Comparison of ENCODE assay signal across 32 cellular contexts in genomic region chr6:135036731-135037420, GRCh38. TPM values are rescaled to one million over a fixed set of nuclear protein-coding genes. Genes with fewer than 3 reads are reported as not detected.
DNase-seq lines count a peak whose midpoint lies in the region; ATAC-seq and TF ChIP-seq lines count a peak whose summit lies in the region.
"Had no signal": no experiment of that assay in that cellular context is flagged by ENCODE, and none has a peak within 500 bp of the region (broad histone marks: within the 10 kb centered on the region; RNA-seq: fewer than 3 reads in every experiment).

No MANE protein-coding gene starts in this region.

- no peak overlapping the region for H3K4me3 ChIP-seq in CD4-positive, CD25-positive, alpha-beta regulatory T cell (ENCODE audit: low read depth, low read length)
- H3K4me3 ChIP-seq in liver (ENCODE audit: low read depth in 1 of 3, low read length in 3 of 3): no peak overlapping the region
- H3K4me3 ChIP-seq in brain microvascular endothelial cell (ENCODE audit: low read depth, low read length): no peak overlapping the region
- H3K4me3 ChIP-seq: BLaER1 treated with 17β-estradiol and CSF1 and Interleukin-3, amounts not matched to agents 10 nM and 100 nM; colonic mucosa; prostate gland; sigmoid colon had no signal

- TF ChIP-seq RAD21 in liver (IDR thresholded peaks at IDR 0.05): peak in 1 of 2 donors; percentile 8

- no peaks in the 10 kb centered on the region for H3K9me3 ChIP-seq in CD4-positive, CD25-positive, alpha-beta regulatory T cell (ENCODE audit: control insufficient read depth in 2 of 2, low read length in 2 of 2)
- H3K9me3 ChIP-seq in CD4-positive, alpha-beta T cell (ENCODE audit: control insufficient read depth, low read length): no peaks in the 10 kb centered on the region
- H3K9me3 ChIP-seq in liver (ENCODE audit: control insufficient read depth in 4 of 4, low read length in 3 of 4): no peaks in the 10 kb centered on the region
- H3K9me3 ChIP-seq: colonic mucosa, prostate gland, sigmoid colon, SK-N-SH had no signal

- H3K4me3 Mint-ChIP-seq in CD4-positive, CD25-positive, alpha-beta regulatory T cell: no peak overlapping the region
- H3K4me3 Mint-ChIP-seq in CD4-positive, alpha-beta T cell: no peak overlapping the region
- H3K4me3 Mint-ChIP-seq in activated CD8-positive, alpha-beta T cell treated with anti-CD3 and anti-CD28 coated beads, Interleukin-2, amount 10 ng/mL, durations not matched to agents 7 days and 5 days: no peak overlapping the region
- H3K4me3 Mint-ChIP-seq: type B pancreatic cell had no signal

- H3K27ac Mint-ChIP-seq in CD4-positive, CD25-positive, alpha-beta regulatory T cell: peak overlapping the region; percentile 9 to 81 (median 32)
- peak overlapping the region; percentile 56 for H3K27ac Mint-ChIP-seq in CD4-positive, alpha-beta T cell
- H3K27ac Mint-ChIP-seq in activated CD8-positive, alpha-beta T cell treated with anti-CD3 and anti-CD28 coated beads, Interleukin-2, amount 10 ng/mL, durations not matched to agents 7 days and 5 days: peak overlapping the region; percentile 10
- H3K27ac Mint-ChIP-seq: type B pancreatic cell had no signal

- H3K4me1 ChIP-seq in CD4-positive, CD25-positive, alpha-beta regulatory T cell (ENCODE audit: control insufficient read depth, insufficient read depth, low read length, poor library complexity, severe bottlenecking): peaks cover 2% of the 10 kb centered on the region
- H3K4me1 ChIP-seq in liver (ENCODE audit: control insufficient read depth in 4 of 4, insufficient read depth in 4 of 4, low read length in 3 of 4): peaks cover 5 to 32% (median 23%) of the 10 kb centered on the region in 4 donors
- H3K4me1 ChIP-seq: BLaER1 treated with 17β-estradiol and CSF1 and Interleukin-3, amounts not matched to agents 10 nM and 100 nM; colonic mucosa; prostate gland; sigmoid colon had no signal

- H3K9ac ChIP-seq in liver (ENCODE audit: low read depth in 1 of 2, low read length in 2 of 2): no peak overlapping the region
- H3K9ac ChIP-seq: BLaER1 treated with 17β-estradiol and CSF1 and Interleukin-3, amounts not matched to agents 10 nM and 100 nM; KMS-11; SK-N-SH had no signal

- peaks cover 52% of the 10 kb centered on the region for H3K36me3 ChIP-seq in CD4-positive, CD25-positive, alpha-beta regulatory T cell (ENCODE audit: control insufficient read depth, insufficient read depth, low read length)
- H3K36me3 ChIP-seq in liver (ENCODE audit: control insufficient read depth in 4 of 4, insufficient read depth in 3 of 4, low read depth in 1 of 4, low read length in 3 of 4) (peaks cover 0 to 5% (median 3%) of the 10 kb centered on the region in 4 donors), brain microvascular endothelial cell (replicated peaks) (peaks cover 5% of the 10 kb centered on the region)
- H3K36me3 ChIP-seq: colonic mucosa, prostate gland had no signal

- no peaks in the 10 kb centered on the region for H3K27me3 Mint-ChIP-seq in CD4-positive, CD25-positive, alpha-beta regulatory T cell
- H3K27me3 Mint-ChIP-seq in CD4-positive, alpha-beta T cell: no peaks in the 10 kb centered on the region
- H3K27me3 Mint-ChIP-seq in activated CD8-positive, alpha-beta T cell treated with anti-CD3 and anti-CD28 coated beads, Interleukin-2, amount 10 ng/mL, durations not matched to agents 7 days and 5 days (ENCODE audit: low read depth): no peaks in the 10 kb centered on the region
- H3K27me3 Mint-ChIP-seq: type B pancreatic cell had no signal

- 38% methylated on average over 5 of the region's 5 CpGs for WGBS in liver

- in situ Hi-C loops in brain microvascular endothelial cell (cut with HindIII; ENCODE audit: low pct_ligation_motif_present, low sequenced_read_pairs): no loop called here

- DNase-seq in CD4-positive, CD25-positive, alpha-beta regulatory T cell: no peak
- DNase-seq in CD4-positive, alpha-beta T cell: no peak
- DNase-seq in activated CD8-positive, alpha-beta T cell treated with anti-CD3 and anti-CD28 coated beads, Interleukin-2, amount 10 ng/mL, durations not matched to agents 7 days and 5 days: no peak
- no peak for DNase-seq in brain microvascular endothelial cell
- DNase-seq in effector CD4-positive, alpha-beta T cell: no peak
- DNase-seq: activated CD4-positive, alpha-beta T cell treated with anti-CD3 and anti-CD28 coated beads for 48 hours; activated naive CD4-positive, alpha-beta T cell treated with Interleukin-2 at 50 U/mL for 16 hours; activated T-cell treated with anti-CD3 and anti-CD28 coated beads, Interleukin-2, amount 50 U/mL, for 1 hour; anterior cingulate cortex; Calu3; colonic mucosa; DMS79 treated with DMSO at 0.1 percent for 48 hours; effector memory CD4-positive, alpha-beta T cell; GF-D8; HCEC 1CT; left colon; MM.1S; NCI-H1105 treated with DMSO at 0.1 percent for 48 hours; NCI-H187 treated with DMSO at 0.1 percent for 48 hours; NCI-H526; PC-3; sigmoid colon; SK-N-SH; stimulated activated CD4-positive, alpha-beta T cell treated with anti-CD3 and anti-CD28 coated beads, Interleukin-12 subunit alpha, Interleukin-12 subunit beta, amount 100 ng/mL, for 4 hours; stimulated activated CD4-positive, alpha-beta T cell treated with anti-CD3 and anti-CD28 coated beads, Interleukin-4, amount 100 ng/mL, for 24 hours had no signal

- POLR2A ChIA-PET in CD4-positive, alpha-beta T cell (lab: Charles Lee): interaction anchor here (2.3 kb wide), 1 partner anchor 18 kb away, joined by 5 read pairs; the partner anchor contains the start of gene HBS1L
- POLR2A ChIA-PET in activated CD8-positive, alpha-beta T cell treated with anti-CD3 and anti-CD28 coated beads, Interleukin-2, amount 10 ng/mL, durations not matched to agents 7 days and 5 days (lab: Charles Lee): no interaction called here

- CTCF ChIA-PET in CD4-positive, alpha-beta T cell (lab: Charles Lee): no interaction called here
- CTCF ChIA-PET in activated CD8-positive, alpha-beta T cell treated with anti-CD3 and anti-CD28 coated beads, Interleukin-2, amount 10 ng/mL, durations not matched to agents 7 days and 5 days (lab: Charles Lee): interaction anchor here (0.7 to 1.4 kb wide), 3 partner anchors 9 to 387 kb away, joined by 3 read pairs; no protein-coding TSS in a partner anchor

- H3K9me3 Mint-ChIP-seq in CD4-positive, CD25-positive, alpha-beta regulatory T cell: no peaks in the 10 kb centered on the region
- H3K9me3 Mint-ChIP-seq in CD4-positive, alpha-beta T cell: no peaks in the 10 kb centered on the region
- no peaks in the 10 kb centered on the region for H3K9me3 Mint-ChIP-seq in activated CD8-positive, alpha-beta T cell treated with anti-CD3 and anti-CD28 coated beads, Interleukin-2, amount 10 ng/mL, durations not matched to agents 7 days and 5 days (ENCODE audit: insufficient read depth)
- H3K9me3 Mint-ChIP-seq: type B pancreatic cell had no signal

- H3K4me1 Mint-ChIP-seq in CD4-positive, CD25-positive, alpha-beta regulatory T cell: peaks cover 29 to 55% (median 34%) of the 10 kb centered on the region in 4 donors
- peaks cover 47% of the 10 kb centered on the region for H3K4me1 Mint-ChIP-seq in CD4-positive, alpha-beta T cell (ENCODE audit: low read depth)
- H3K4me1 Mint-ChIP-seq in activated CD8-positive, alpha-beta T cell treated with anti-CD3 and anti-CD28 coated beads, Interleukin-2, amount 10 ng/mL, durations not matched to agents 7 days and 5 days (ENCODE audit: low read depth): peaks cover 5% of the 10 kb centered on the region

- no peak overlapping the region for H3K27ac ChIP-seq in CD4-positive, CD25-positive, alpha-beta regulatory T cell (ENCODE audit: insufficient read depth, low read length, poor library complexity, severe bottlenecking)
- no peak overlapping the region for H3K27ac ChIP-seq in CD4-positive, alpha-beta T cell (ENCODE audit: low read depth, low read length)
- peak overlapping the region; percentile 1 to 62 for H3K27ac ChIP-seq in liver (ENCODE audit: low read depth in 1 of 2, low read length in 2 of 2)
- no peak overlapping the region for H3K27ac ChIP-seq in brain microvascular endothelial cell
- H3K27ac ChIP-seq: BLaER1 treated with 17β-estradiol and CSF1 and Interleukin-3, amounts not matched to agents 10 nM and 100 nM; colonic mucosa; HL-60; KMS-11; prostate gland; sigmoid colon had no signal

- intact Hi-C loops in CD4-positive, alpha-beta T cell (cut with DNase I, micrococcal nuclease): no loop called here

- TF ChIP-seq CTCF in CD4-positive, alpha-beta T cell (IDR thresholded peaks at IDR 0.05): no peak
- TF ChIP-seq CTCF in liver (IDR thresholded peaks at IDR 0.05; ENCODE audit: low read depth, low read length, missing input control) (no peak), brain microvascular endothelial cell (IDR thresholded peaks at IDR 0.05; ENCODE audit: low read depth, low read length, missing control alignments) (no peak)

- peaks cover 43% of the 10 kb centered on the region for H3K36me3 Mint-ChIP-seq in CD4-positive, CD25-positive, alpha-beta regulatory T cell
- peaks cover 74% of the 10 kb centered on the region for H3K36me3 Mint-ChIP-seq in CD4-positive, alpha-beta T cell (ENCODE audit: low read depth)
- peaks cover 46% of the 10 kb centered on the region for H3K36me3 Mint-ChIP-seq in activated CD8-positive, alpha-beta T cell treated with anti-CD3 and anti-CD28 coated beads, Interleukin-2, amount 10 ng/mL, durations not matched to agents 7 days and 5 days (ENCODE audit: low read depth)

- no peak for ATAC-seq in CD4-positive, CD25-positive, alpha-beta regulatory T cell (ENCODE audit: low read depth in 2 of 2)
- no peak for ATAC-seq in CD4-positive, alpha-beta T cell (ENCODE audit: poor library complexity)
- ATAC-seq in activated CD8-positive, alpha-beta T cell treated with anti-CD3 and anti-CD28 coated beads, Interleukin-2, amount 10 ng/mL, durations not matched to agents 7 days and 5 days: no peak
- no peak for ATAC-seq in activated CD4-positive, CD25-positive, alpha-beta regulatory T cell treated with anti-CD3 and anti-CD28 coated beads, Interleukin-2, amount 50 U/mL, for 24 hours
- ATAC-seq: left colon, PC-3 had no signal

- no peaks in the 10 kb centered on the region for H3K27me3 ChIP-seq in CD4-positive, CD25-positive, alpha-beta regulatory T cell (ENCODE audit: control insufficient read depth, insufficient read depth, low read length)
- H3K27me3 ChIP-seq in CD4-positive, alpha-beta T cell (ENCODE audit: control insufficient read depth, insufficient read depth, low read length): no peaks in the 10 kb centered on the region
- H3K27me3 ChIP-seq in liver (ENCODE audit: control insufficient read depth in 4 of 4, insufficient read depth in 4 of 4, low read length in 3 of 4): no peaks in the 10 kb centered on the region
- no peaks in the 10 kb centered on the region for H3K27me3 ChIP-seq in brain microvascular endothelial cell (replicated peaks)
- H3K27me3 ChIP-seq: BLaER1 treated with 17β-estradiol and CSF1 and Interleukin-3, amounts not matched to agents 10 nM and 100 nM; colonic mucosa; sigmoid colon had no signal

TF ChIP-seq in liver, 16 proteins besides CTCF, POLR2A, EP300 and RAD21 (continues in another document):
- TF ChIP-seq YY1 (IDR thresholded peaks at IDR 0.05) (peak; percentile 46), NR2F2 (IDR thresholded peaks at IDR 0.05) (no peak)

RNA-seq across cellular contexts. Expression of gene HBS1L, which starts 17.7 kb away (rescaled TPM):
- total RNA-seq in CD4-positive, CD25-positive, alpha-beta regulatory T cell: 109 TPM
- polyA plus RNA-seq in CD4-positive, CD25-positive, alpha-beta regulatory T cell: 10 to 100 TPM; 49.4 to 66.8 (median 61.8) TPM
- 100 to 1,000 TPM; 106 to 117 TPM for total RNA-seq in CD4-positive, alpha-beta T cell
- total RNA-seq in activated CD8-positive, alpha-beta T cell treated with anti-CD3 and anti-CD28 coated beads, Interleukin-2, amount 10 ng/mL, durations not matched to agents 7 days and 5 days: 10 to 100 TPM; 72.8 to 77.5 TPM
- 10 to 100 TPM; 71.3 to 89.0 TPM for total RNA-seq in liver
- 10 to 100 TPM; 32.7 to 33.1 TPM for polyA plus RNA-seq in liver

Comparison
In these comparisons a context has a peak if more than half of its experiments do, and no peak if none do; other contexts are left out.
1. H3K27ac ChIP-seq: peak in liver (2 of 2); none in CD4-positive, CD25-positive, alpha-beta regulatory T cell (single experiment), CD4-positive, alpha-beta T cell (single experiment) and brain microvascular endothelial cell (single experiment).
2. Peak in every context shown above with its lines, with median percentiles within 50 percentile points of each other: H3K27ac Mint-ChIP-seq.